8 cellular contexts compared by ENCODE assay signal in genomic region chr6:26272171-26272631, GRCh38.
DNase-seq lines count a peak whose midpoint lies in the region; ATAC-seq lines count a peak whose summit lies in the region.

No MANE protein-coding gene starts in this region.

- H3K9me3 ChIP-seq in iPS DF 6.9 (ENCODE audit: control insufficient read depth, insufficient read depth, low read length) (no peaks in the 10 kb centered on the region), skeletal muscle tissue (ENCODE audit: control insufficient read depth in 3 of 3, low read length in 3 of 3) (no peaks in the 10 kb centered on the region)

- no CpG with 5 or more reads among the region's 31 CpGs for WGBS in iPS DF 6.9 (ENCODE audit: insufficient coverage, insufficient read length)

- peak overlapping the region in 1 of 3 donors; percentile 33 for H3K9ac ChIP-seq in skeletal muscle tissue (ENCODE audit: low read depth in 1 of 3, low read length in 3 of 3)

- ATAC-seq in GM21619 (IDR thresholded peaks at IDR 0.05; ENCODE audit: unreplicated experiment) (peak; percentile 21), HG03457 (IDR thresholded peaks at IDR 0.05; ENCODE audit: unreplicated experiment) (no peak)

- H3K36me3 ChIP-seq in iPS DF 6.9 (ENCODE audit: control insufficient read depth, insufficient read depth, low read length) (no peaks in the 10 kb centered on the region), skeletal muscle tissue (ENCODE audit: control insufficient read depth in 3 of 3, insufficient read depth in 3 of 3, low read length in 3 of 3) (no peaks in the 10 kb centered on the region)

- H3K27me3 ChIP-seq in iPS DF 6.9 (ENCODE audit: control insufficient read depth, insufficient read depth, low read length): no peaks in the 10 kb centered on the region
- H3K27me3 ChIP-seq in skeletal muscle tissue (ENCODE audit: control insufficient read depth in 3 of 3, insufficient read depth in 3 of 3, low read length in 3 of 3): peaks cover 54 to 74% (median 60%) of the 10 kb centered on the region in 3 donors

- H3K4me3 ChIP-seq in iPS DF 6.9 (ENCODE audit: low read length): peak overlapping the region; percentile 87
- peak overlapping the region; percentile 28 to 79 (median 35) for H3K4me3 ChIP-seq in skeletal muscle tissue (ENCODE audit: low read length in 3 of 3)

- H3K4me1 ChIP-seq in iPS DF 6.9 (ENCODE audit: control insufficient read depth, insufficient read depth, low read length) (peaks cover 1% of the 10 kb centered on the region; the same call in 1 of the 2 replicates), skeletal muscle tissue (ENCODE audit: control insufficient read depth in 3 of 3, insufficient read depth in 3 of 3, low read length in 3 of 3) (peaks cover 10 to 21% (median 17%) of the 10 kb centered on the region in 3 donors)

- DNase-seq in COR-L47 (lab: John Stamatoyannopoulos, UW): peak; percentile 33
- DNase-seq in NCI-H748 treated with DMSO at 0.1 percent for 48 hours (lab: John Stamatoyannopoulos, UW): peak; percentile 82
- peak; percentile 29 for DNase-seq in activated naive CD4-positive, alpha-beta T cell treated with anti-CD3 and anti-CD28 coated beads, Interleukin-2, amount 50 U/mL, for 16 hours
- DNase-seq in iPS DF 6.9 (ENCODE audit: low read depth, low spot score): no peak
- no peak for DNase-seq in NCI-H1092 treated with DMSO at 0.1 percent for 48 hours (lab: John Stamatoyannopoulos, UW)

- H3K27ac ChIP-seq in iPS DF 6.9 (ENCODE audit: low read length) (no peak overlapping the region), skeletal muscle tissue (ENCODE audit: low read depth, low read length) (peak overlapping the region; percentile 16)

Comparison
In these comparisons a context has a peak if more than half of its experiments do, and no peak if none do; other contexts are left out.
1. DNase-seq: peak in COR-L47 (single experiment), NCI-H748 treated with DMSO at 0.1 percent for 48 hours (single experiment) and activated naive CD4-positive, alpha-beta T cell treated with anti-CD3 and anti-CD28 coated beads, Interleukin-2, amount 50 U/mL, for 16 hours (single experiment); none in iPS DF 6.9 (single experiment) and NCI-H1092 treated with DMSO at 0.1 percent for 48 hours (single experiment).